ENCODE assay signal across 1 cellular context in genomic region chr14:24299255-24300191, GRCh38.
A peak's percentile ranks its signal among the peaks of the same experiment; 100 is the strongest.
TF ChIP-seq lines count a peak whose summit lies in the region.

Gene DHRS1, minus strand, starts transcription at chr14:24299780. Its CDS starts 674 bp downstream, at chr14:24299106.
Gene NOP9, plus strand, starts transcription at chr14:24299850. Its CDS starts 105 bp downstream, at chr14:24299955.

TF ChIP-seq in HepG2, 621 proteins besides CTCF, POLR2A, EP300 and RAD21 (continues in another document):
- TF ChIP-seq HNF1A (IDR thresholded peaks at IDR 0.05; ENCODE audit: low read depth) (peak; percentile 68; the same call in 1 of the 2 replicates), HNF1A (CRISPR knock-in tag; IDR thresholded peaks at IDR 0.05; ENCODE audit: borderline replicate concordance) (peak; percentile 86; the same call in 1 of the 2 replicates), CENPT (CRISPR knock-in tag; IDR thresholded peaks at IDR 0.05; ENCODE audit: low read depth) (peak; percentile 11; the same call in 1 of the 2 replicates), TFDP2 (CRISPR knock-in tag; IDR thresholded peaks at IDR 0.05) (peak; percentile 96), IKZF5 (CRISPR knock-in tag; IDR thresholded peaks at IDR 0.05) (peak; percentile 96), FOXJ3 (CRISPR knock-in tag; IDR thresholded peaks at IDR 0.05; ENCODE audit: borderline replicate concordance) (peak; percentile 84; the same call in 1 of the 2 replicates), BRCA1 (CRISPR knock-in tag; IDR thresholded peaks at IDR 0.05) (peak; percentile 99), GATAD1 (CRISPR knock-in tag; IDR thresholded peaks at IDR 0.05) (peak; percentile 99), ATAD3A (CRISPR knock-in tag; IDR thresholded peaks at IDR 0.05) (0 out of 2 replicates have a peak, but pooled peaks have one; percentile 26), TARDBP (CRISPR knock-in tag; IDR thresholded peaks at IDR 0.05) (peak; percentile 88), SNAPC4 (CRISPR knock-in tag; IDR thresholded peaks at IDR 0.05) (peak; percentile 95), CSRNP1 (CRISPR knock-in tag; IDR thresholded peaks at IDR 0.05) (peak; percentile 92), TBX3 (IDR thresholded peaks at IDR 0.05; ENCODE audit: borderline replicate concordance) (peak; percentile 24; the same call in 1 of the 2 replicates), ZNF83 (CRISPR knock-in tag; IDR thresholded peaks at IDR 0.05; ENCODE audit: borderline replicate concordance) (no peak; the same call in 1 of the 2 replicates), ZNF605 (CRISPR knock-in tag; IDR thresholded peaks at IDR 0.05) (peak; percentile 59), ZFP62 (CRISPR knock-in tag; IDR thresholded peaks at IDR 0.05) (peak; percentile 92; the same call in 1 of the 2 replicates), TP53 (CRISPR knock-in tag; conservative IDR thresholded peaks at IDR 0.05) (no peak; the same call in none of the 2 replicates), HDAC6 (IDR thresholded peaks at IDR 0.05; ENCODE audit: low read depth, low read length) (0 out of 2 replicates have a peak, but pooled peaks have one; percentile 73), NFE2 (CRISPR knock-in tag; IDR thresholded peaks at IDR 0.05) (no peak; the same call in 1 of the 2 replicates), ZNF326 (CRISPR knock-in tag; IDR thresholded peaks at IDR 0.05; ENCODE audit: borderline replicate concordance) (peak; percentile 31; the same call in 1 of the 2 replicates), SAFB2 (CRISPR knock-in tag; IDR thresholded peaks at IDR 0.05; ENCODE audit: borderline replicate concordance, low read depth) (peak; percentile 100), JDP2 (CRISPR knock-in tag; IDR thresholded peaks at IDR 0.05; ENCODE audit: borderline replicate concordance) (no peak), XBP1 (CRISPR knock-in tag; IDR thresholded peaks at IDR 0.05) (0 out of 2 replicates have a peak, but pooled peaks have one; percentile 54), IRF2 (CRISPR knock-in tag; IDR thresholded peaks at IDR 0.05) (peak; percentile 97), PAXIP1 (CRISPR knock-in tag; conservative IDR thresholded peaks at IDR 0.05) (peak; percentile 75), ZNF362 (CRISPR knock-in tag; IDR thresholded peaks at IDR 0.05; ENCODE audit: borderline replicate concordance) (peak; percentile 54; the same call in 1 of the 2 replicates), SOX6 (IDR thresholded peaks at IDR 0.05) (no peak), SOX6 (CRISPR knock-in tag; IDR thresholded peaks at IDR 0.05) (peak; percentile 85), YEATS2 (CRISPR knock-in tag; IDR thresholded peaks at IDR 0.05; ENCODE audit: borderline replicate concordance) (peak; percentile 99), ZNF598 (CRISPR knock-in tag; IDR thresholded peaks at IDR 0.05; ENCODE audit: borderline replicate concordance) (peak; percentile 99), EED (CRISPR knock-in tag; IDR thresholded peaks at IDR 0.05) (peak; percentile 96), NFATC3 (CRISPR knock-in tag; IDR thresholded peaks at IDR 0.05) (peak; percentile 98), ZNF558 (CRISPR knock-in tag; IDR thresholded peaks at IDR 0.05; ENCODE audit: borderline replicate concordance) (no peak), ZNF510 (CRISPR knock-in tag; IDR thresholded peaks at IDR 0.05; ENCODE audit: low read depth) (peak; percentile 98), KLF6 (CRISPR knock-in tag; IDR thresholded peaks at IDR 0.05) (peak; percentile 94), HNRNPLL (IDR thresholded peaks at IDR 0.05; ENCODE audit: low read depth, low read length, poor library complexity, severe bottlenecking) (peak; percentile 94), MTA3 (CRISPR knock-in tag; IDR thresholded peaks at IDR 0.05) (no peak), ZNF512 (CRISPR knock-in tag; IDR thresholded peaks at IDR 0.05) (peak; percentile 88; the same call in 1 of the 2 replicates), SIN3B (IDR thresholded peaks at IDR 0.05; ENCODE audit: low read length) (peak; percentile 98)
